15 cellular contexts compared by ENCODE assay signal in the genomic region with DNA sequence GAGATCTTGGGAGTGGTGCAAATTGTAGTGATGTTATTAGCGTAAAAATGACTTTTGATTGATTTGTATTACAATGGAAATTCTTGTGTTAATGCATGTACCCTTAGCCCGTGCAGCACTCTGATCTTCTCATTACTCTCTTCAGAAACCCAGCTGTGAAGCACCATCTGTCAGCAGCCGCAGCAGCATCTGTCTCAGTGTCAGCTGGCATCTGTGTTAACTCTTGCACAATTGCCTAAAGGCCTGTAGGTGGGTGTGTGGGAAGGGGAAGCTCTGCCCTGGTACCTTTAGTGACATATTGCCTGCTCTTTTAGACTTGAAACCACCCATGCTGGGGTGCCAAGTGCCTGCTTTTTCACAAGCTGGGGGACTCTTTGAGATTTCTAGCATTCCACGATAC.
DNase-seq lines count a peak whose midpoint lies in the region; ATAC-seq and TF ChIP-seq lines count a peak whose summit lies in the region.
"Had no signal": no experiment of that assay in that cellular context is flagged by ENCODE, and none has a peak within 500 bp of the region (broad histone marks: within the 10 kb centered on the region; RNA-seq: fewer than 3 reads in every experiment).

No MANE protein-coding gene starts in this region.

- no peak for TF ChIP-seq CTCF in choroid plexus epithelial cell (conservative IDR thresholded peaks at IDR 0.05; ENCODE audit: low read depth, low read length)

- ATAC-seq in HG03520 (IDR thresholded peaks at IDR 0.05; ENCODE audit: unreplicated experiment) (no peak), GM19023 (IDR thresholded peaks at IDR 0.05; ENCODE audit: unreplicated experiment) (no peak)

- DNase-seq in ELF-1 (ENCODE audit: low read depth, low spot score) (peak; percentile 14), NCI-H1694 treated with DMSO at 0.1 percent for 48 hours (lab: John Stamatoyannopoulos, UW) (peak; percentile 99), choroid plexus epithelial cell (ENCODE audit: low read depth) (peak; percentile 41), pons (ENCODE audit: low spot score) (peak; percentile 42)
- DNase-seq in activated T-cell treated with anti-CD3 and anti-CD28 coated beads, Interleukin-2, amount 50 U/mL, for 1 hour = no peak
- DNase-seq: activated CD8-positive, alpha-beta memory T cell treated with anti-CD3 and anti-CD28 coated beads for 24 hours; dermis blood vessel endothelial cell; KG1; NCI-H1105; NCI-H226 had no signal

- H3K4me3 ChIP-seq in choroid plexus epithelial cell (ENCODE audit: low read depth, low read length) = no peak overlapping the region
- H3K4me3 ChIP-seq: BLaER1, prostate gland, SJSA1 had no signal
